15 cellular contexts compared by ENCODE assay signal in genomic region chr2:62814132-62814531, GRCh38.
A peak's percentile ranks its signal among the peaks of the same experiment; 100 is the strongest.
DNase-seq lines count a peak whose midpoint lies in the region; ATAC-seq, FAIRE-seq and TF ChIP-seq lines count a peak whose summit lies in the region.
"Had no signal": no experiment of that assay in that cellular context is flagged by ENCODE, and none has a peak within 500 bp of the region (broad histone marks: within the 10 kb centered on the region; RNA-seq: fewer than 3 reads in every experiment).

No MANE protein-coding gene starts in this region.

- H3K27me3 ChIP-seq in GM23248 (replicated peaks; ENCODE audit: insufficient read depth) (no peaks in the 10 kb centered on the region), SK-N-SH (ENCODE audit: insufficient read depth) (no peaks in the 10 kb centered on the region), WERI-Rb-1 (ENCODE audit: insufficient read depth, low read depth, severe bottlenecking) (no peaks in the 10 kb centered on the region)
- H3K27me3 ChIP-seq: BLaER1 treated with 17β-estradiol and CSF1 and Interleukin-3, amounts not matched to agents 10 nM and 100 nM; esophagus squamous epithelium; spleen; upper lobe of right lung had no signal

- H3K4me3 ChIP-seq in A549 (no peak overlapping the region), GM23248 (no peak overlapping the region), SK-N-SH (ENCODE audit: low read depth in 2 of 2, low read length in 1 of 2) (no peak overlapping the region), fibroblast of pulmonary artery (replicated peaks; ENCODE audit: low read depth, low read length) (no peak overlapping the region), WERI-Rb-1 (ENCODE audit: low read depth, low read length) (no peak overlapping the region)
- H3K4me3 ChIP-seq: BLaER1 treated with 17β-estradiol and CSF1 and Interleukin-3, amounts not matched to agents 10 nM and 100 nM; esophagus squamous epithelium; spleen; upper lobe of right lung had no signal

- CTCF ChIA-PET in A549 (lab: Yijun Ruan, JAX): no interaction called here
- CTCF ChIA-PET in SK-N-SH (lab: Yijun Ruan, JAX): interaction anchor here (0.9 kb wide), 1 partner anchor 26 kb away, joined by 3 read pairs; no protein-coding TSS in a partner anchor

- POLR2A ChIA-PET in A549 (lab: Yijun Ruan, JAX) (interaction anchor here (0.6 to 0.7 kb wide), 2 partner anchors 161 to 1008 kb away, joined by 3 read pairs; no protein-coding TSS in a partner anchor), SK-N-SH (lab: Yijun Ruan, JAX) (no interaction called here)

- H3K79me2 ChIP-seq in GM23248 (ENCODE audit: insufficient read depth) (peaks cover 99% of the 10 kb centered on the region), SK-N-SH (ENCODE audit: insufficient read depth) (peaks cover 40% of the 10 kb centered on the region)

- peak overlapping the region; percentile 29 to 58; a peak in 5 of 6 replicates for H3K27ac ChIP-seq in A549
- H3K27ac ChIP-seq in GM23248: peak overlapping the region; percentile 27; the same call in 1 of the 2 replicates
- H3K27ac ChIP-seq in SK-N-SH (ENCODE audit: low read depth in 2 of 2, low read length in 1 of 2): peak overlapping the region in 1 of 2 experiments; percentile 43; a peak in 2 of 4 replicates
- H3K27ac ChIP-seq in WERI-Rb-1: no peak overlapping the region
- H3K27ac ChIP-seq: BLaER1 treated with 17β-estradiol and CSF1 and Interleukin-3, amounts not matched to agents 10 nM and 100 nM; esophagus squamous epithelium; spleen; upper lobe of right lung had no signal

- FAIRE-seq in A549 (lab: Jason Lieb, UNC): no peak
- FAIRE-seq: H1 had no signal

- H4K20me1 ChIP-seq in GM23248 (ENCODE audit: insufficient read depth) (peaks cover 17% of the 10 kb centered on the region), SK-N-SH (ENCODE audit: insufficient read depth) (no peaks in the 10 kb centered on the region)
- H4K20me1 ChIP-seq: BLaER1 treated with 17β-estradiol and CSF1 and Interleukin-3, amounts not matched to agents 10 nM and 100 nM had no signal

- TF ChIP-seq EP300 in A549 (IDR thresholded peaks at IDR 0.05) (no peak), SK-N-SH (IDR thresholded peaks at IDR 0.05; ENCODE audit: borderline replicate concordance in 1 of 2, low read depth in 1 of 2, low read length in 1 of 2) (no peak)

- H3K4me1 ChIP-seq in A549: peaks cover 26% of the 10 kb centered on the region
- peaks cover 33% of the 10 kb centered on the region for H3K4me1 ChIP-seq in GM23248 (ENCODE audit: insufficient read depth)
- peaks cover 0 to 3% of the 10 kb centered on the region in 2 experiments; a peak in 1 of 4 replicates for H3K4me1 ChIP-seq in SK-N-SH (ENCODE audit: control insufficient read depth in 1 of 2, insufficient read depth in 2 of 2, low read depth in 1 of 2, low read length in 1 of 2)
- H3K4me1 ChIP-seq: upper lobe of right lung had no signal

- DNase-seq in A549 (ENCODE audit: low read depth in 1 of 2, low spot score in 1 of 2) (peak in 1 of 2 experiments; percentile 60), GM23248 (peak; percentile 77), SK-N-SH (no peak), fibroblast of pulmonary artery (ENCODE audit: low read depth) (peak; percentile 46), GM13976 (ENCODE audit: low spot score) (no peak), AG08396 (ENCODE audit: low spot score) (no peak), WERI-Rb-1 (no peak), NCI-H2107 treated with DMSO at 0.1 percent for 48 hours (lab: John Stamatoyannopoulos, UW; ENCODE audit: unreplicated experiment) (no peak)
- DNase-seq: activated B cell treated with CpG ODN at 0.5 μM for 24 hours, esophagus squamous epithelium, NCI-H446 treated with DMSO at 0.1 percent for 48 hours, spleen, upper lobe of right lung had no signal

- H3K4me2 ChIP-seq in A549: peak overlapping the region; percentile 32
- H3K4me2 ChIP-seq in GM23248 (ENCODE audit: unreplicated experiment): peak overlapping the region; percentile 18
- H3K4me2 ChIP-seq in SK-N-SH: no peak overlapping the region

- no peak for TF ChIP-seq POLR2A in A549 (IDR thresholded peaks at IDR 0.05; ENCODE audit: low read length)

- no peak overlapping the region for H3K9ac ChIP-seq in GM23248
- H3K9ac ChIP-seq in SK-N-SH: no peak overlapping the region
- H3K9ac ChIP-seq: BLaER1 treated with 17β-estradiol and CSF1 and Interleukin-3, amounts not matched to agents 10 nM and 100 nM had no signal

- H3K36me3 ChIP-seq in GM23248 (ENCODE audit: low read depth) (no peaks in the 10 kb centered on the region), SK-N-SH (replicated peaks in 1 of 2; ENCODE audit: control insufficient read depth in 1 of 2, insufficient read depth in 2 of 2, low read length in 1 of 2) (peaks cover 2 to 3% of the 10 kb centered on the region in 2 experiments), WERI-Rb-1 (no peaks in the 10 kb centered on the region)
- H3K36me3 ChIP-seq: BLaER1 treated with 17β-estradiol and CSF1 and Interleukin-3, amounts not matched to agents 10 nM and 100 nM; esophagus squamous epithelium; spleen; upper lobe of right lung had no signal

- no peak for TF ChIP-seq RAD21 in A549 (conservative IDR thresholded peaks at IDR 0.05 in 1 of 2, IDR thresholded peaks at IDR 0.05 in 1 of 2)
- TF ChIP-seq RAD21 in SK-N-SH (IDR thresholded peaks at IDR 0.05; ENCODE audit: low read length): no peak

- in situ Hi-C loops in GM23248 (cut with MboI) (no loop called here), GM13976 (cut with MboI; ENCODE audit: low sequenced_read_pairs, unreplicated experiment) (no loop called here)

- ATAC-seq in A549: peak; percentile 26 to 41; a peak in 3 of 6 replicates
- ATAC-seq: upper lobe of right lung had no signal

- H3F3A ChIP-seq in GM23248 (ENCODE audit: insufficient read depth) (peaks cover 46% of the 10 kb centered on the region), SK-N-SH (replicated peaks; ENCODE audit: insufficient read depth) (no peaks in the 10 kb centered on the region)

- no peaks in the 10 kb centered on the region for H3K9me3 ChIP-seq in A549
- no peaks in the 10 kb centered on the region for H3K9me3 ChIP-seq in GM23248 (ENCODE audit: low read depth)
- H3K9me3 ChIP-seq in SK-N-SH: no peaks in the 10 kb centered on the region
- H3K9me3 ChIP-seq in WERI-Rb-1 (ENCODE audit: severe bottlenecking): no peaks in the 10 kb centered on the region
- H3K9me3 ChIP-seq: esophagus squamous epithelium, spleen, upper lobe of right lung had no signal

- no peaks in the 10 kb centered on the region for H3K9me2 ChIP-seq in GM23248 (ENCODE audit: insufficient read depth)
- H3K9me2 ChIP-seq in SK-N-SH: no peaks in the 10 kb centered on the region

- no peak overlapping the region for H2AFZ ChIP-seq in GM23248
- H2AFZ ChIP-seq in SK-N-SH (ENCODE audit: low read depth): no peak overlapping the region

- TF ChIP-seq CTCF in A549 (IDR thresholded peaks at IDR 0.05) (no peak), SK-N-SH (IDR thresholded peaks at IDR 0.05) (no peak), fibroblast of pulmonary artery (IDR thresholded peaks at IDR 0.05; ENCODE audit: low read length, missing control alignments) (no peak), GM13976 (IDR thresholded peaks at IDR 0.05; ENCODE audit: borderline replicate concordance, control extremely low read depth, extremely low read depth, insufficient read depth, missing control alignments) (no peak), WERI-Rb-1 (IDR thresholded peaks at IDR 0.05; ENCODE audit: low read depth, low read length) (no peak)

TF ChIP-seq in A549, 52 proteins besides CTCF, POLR2A, EP300 and RAD21:
- TF ChIP-seq CHD4 (IDR thresholded peaks at IDR 0.05; ENCODE audit: borderline replicate concordance): no peak
- no peak for TF ChIP-seq CBX2 (IDR thresholded peaks at IDR 0.05; ENCODE audit: borderline replicate concordance, low read depth)
- TF ChIP-seq ATOH8 (CRISPR knock-in tag; IDR thresholded peaks at IDR 0.05; ENCODE audit: low read depth): no peak
- TF ChIP-seq MAFK (IDR thresholded peaks at IDR 0.05; ENCODE audit: partially characterized antibody): peak; percentile 28

TF ChIP-seq in SK-N-SH, 30 proteins besides CTCF, POLR2A, EP300 and RAD21:
- peak; percentile 91 for TF ChIP-seq NFIC (IDR thresholded peaks at IDR 0.05; ENCODE audit: borderline replicate concordance)
- no peak for TF ChIP-seq MEF2A (IDR thresholded peaks at IDR 0.05; ENCODE audit: borderline replicate concordance, low read depth)
- no peak for TF ChIP-seq MXI1 (IDR thresholded peaks at IDR 0.05; ENCODE audit: low read depth, low read length)
- TF ChIP-seq SMC3 (IDR thresholded peaks at IDR 0.05; ENCODE audit: low read depth, low read length): no peak
- no peak for TF ChIP-seq JUND (IDR thresholded peaks at IDR 0.05)
- no peak for TF ChIP-seq POLR2AphosphoS5 (IDR thresholded peaks at IDR 0.05; ENCODE audit: low read depth, low read length)
- peak; percentile 20; the same call in 1 of the 2 replicates for TF ChIP-seq RXRA (IDR thresholded peaks at IDR 0.05; ENCODE audit: borderline replicate concordance, low read depth)
- no peak for TF ChIP-seq GATA2 (CRISPR knock-in tag; IDR thresholded peaks at IDR 0.05)
TF ChIP-seq in SK-N-SH: peak in this region for 2.

Comparison
In these comparisons a context has a peak if more than half of its experiments do, and no peak if none do; other contexts are left out.
1. DNase-seq: peak in GM23248 (single experiment) and fibroblast of pulmonary artery (single experiment); none in SK-N-SH (single experiment), GM13976 (single experiment), AG08396 (single experiment), WERI-Rb-1 (single experiment) and NCI-H2107 treated with DMSO at 0.1 percent for 48 hours (single experiment).